12 cellular contexts compared by ENCODE assay signal in the genomic region with DNA sequence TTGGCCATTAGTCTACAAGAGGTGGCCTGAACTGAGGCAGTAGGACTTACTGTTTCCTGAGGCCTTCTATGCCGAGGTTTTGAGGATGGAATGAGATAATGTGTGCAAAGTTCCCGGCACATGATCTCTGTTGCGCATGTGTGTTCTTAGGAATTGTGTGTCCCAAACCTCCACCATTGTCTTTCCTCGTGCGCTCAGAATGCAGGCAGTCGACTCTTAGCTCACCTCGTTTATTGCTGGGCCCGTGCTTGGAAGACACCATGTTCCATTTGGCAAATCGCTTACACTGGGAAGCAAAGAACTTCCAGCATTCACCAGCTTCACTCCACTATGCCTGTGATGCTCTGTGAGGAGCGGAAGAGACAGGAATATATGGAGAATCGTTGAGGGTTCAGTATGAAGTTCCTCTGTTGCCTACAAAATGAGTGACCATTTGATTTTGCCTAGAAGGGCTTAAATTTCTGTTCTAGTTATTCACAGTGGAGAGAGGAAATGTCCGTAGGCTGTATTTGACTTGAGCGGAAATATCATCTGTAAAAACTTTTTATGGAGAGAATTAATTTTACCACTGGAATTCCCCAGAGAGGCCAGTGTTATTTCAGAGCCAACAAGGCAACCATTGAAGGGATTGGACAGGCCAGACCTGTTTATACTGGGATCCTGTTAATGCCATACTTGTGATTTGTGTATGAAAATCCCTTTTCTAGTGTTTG.
DNase-seq lines count a peak whose midpoint lies in the region; ATAC-seq and TF ChIP-seq lines count a peak whose summit lies in the region.
"Had no signal": no experiment of that assay in that cellular context is flagged by ENCODE, and none has a peak within 500 bp of the region (broad histone marks: within the 10 kb centered on the region; RNA-seq: fewer than 3 reads in every experiment).

No MANE protein-coding gene starts in this region.

- no peaks in the 10 kb centered on the region for H3K36me3 Mint-ChIP-seq in nephron progenitor cell (ENCODE audit: low read depth)
- H3K36me3 Mint-ChIP-seq: memory B cell had no signal

- no peaks in the 10 kb centered on the region for H3K36me3 ChIP-seq in IMR-90 (ENCODE audit: control insufficient read depth, insufficient read depth, low read length)
- no peaks in the 10 kb centered on the region for H3K36me3 ChIP-seq in colonic mucosa

- H3K27me3 ChIP-seq in IMR-90 (ENCODE audit: control insufficient read depth, insufficient read depth, low read length) (no peaks in the 10 kb centered on the region), colonic mucosa (no peaks in the 10 kb centered on the region)

- POLR2A ChIA-PET in IMR-90 (lab: Charles Lee; ENCODE audit: unreplicated experiment): no interaction called here

- peak overlapping the region; percentile 94 for H3K18ac ChIP-seq in IMR-90 (ENCODE audit: low read depth, low read length)

- no peak for TF ChIP-seq RAD21 in IMR-90 (IDR thresholded peaks at IDR 0.05; ENCODE audit: low read length)

- H2BK120ac ChIP-seq in IMR-90 (ENCODE audit: low read depth, low read length): peak overlapping the region; percentile 86

- H3K4me1 ChIP-seq in IMR-90 (ENCODE audit: control insufficient read depth, insufficient read depth, low read length) (peaks cover 19% of the 10 kb centered on the region), colonic mucosa (no peaks in the 10 kb centered on the region)

- H3K4me3 Mint-ChIP-seq in nephron progenitor cell: no peak overlapping the region

- peak overlapping the region; percentile 66 for H3K14ac ChIP-seq in IMR-90 (replicated peaks; ENCODE audit: low read depth, low read length)

- H3K27ac ChIP-seq in IMR-90 (ENCODE audit: insufficient read depth, low read length): peak overlapping the region; percentile 70; the same call in 1 of the 2 replicates
- peak overlapping the region; percentile 41 for H3K27ac ChIP-seq in colonic mucosa

- DNase-seq in AG08395 (ENCODE audit: low spot score): peak; percentile 48
- DNase-seq in IMR-90: peak; percentile 66
- no peak for DNase-seq in colonic mucosa
- no peak for DNase-seq in nephron progenitor cell
- DNase-seq in ACHN: no peak
- DNase-seq: COR-L47; NCI-H446; stimulated activated naive CD4-positive, alpha-beta T cell had no signal

- intact Hi-C loops in IMR-90 (cut with micrococcal nuclease): no loop called here
- intact Hi-C loops in colonic mucosa (cut with DNase I): no loop called here

- no peak overlapping the region for H2AK9ac ChIP-seq in IMR-90 (replicated peaks; ENCODE audit: low read depth, low read length, poor library complexity)

- H4K20me1 ChIP-seq in IMR-90 (ENCODE audit: insufficient read depth, low read length): no peaks in the 10 kb centered on the region

- ATAC-seq in IMR-90 (ENCODE audit: low read depth) (peak; percentile 34), GM18519 (IDR thresholded peaks at IDR 0.05; ENCODE audit: low FRiP score, unreplicated experiment) (no peak), HG03457 (IDR thresholded peaks at IDR 0.05; ENCODE audit: unreplicated experiment) (no peak), HG03039 (IDR thresholded peaks at IDR 0.05; ENCODE audit: unreplicated experiment) (no peak)

- peaks cover 19% of the 10 kb centered on the region for H3K9me1 ChIP-seq in IMR-90 (ENCODE audit: insufficient read depth, low read length)

- H3K9me3 ChIP-seq in IMR-90 (ENCODE audit: control insufficient read depth, insufficient read depth, low read length): no peaks in the 10 kb centered on the region
- H3K9me3 ChIP-seq in colonic mucosa: no peaks in the 10 kb centered on the region

- no peak for TF ChIP-seq POLR2A in IMR-90 (IDR thresholded peaks at IDR 0.05; ENCODE audit: low read depth, low read length)

- no peak overlapping the region for H3K56ac ChIP-seq in IMR-90 (ENCODE audit: extremely low read depth, insufficient read depth, low read length)

- H3K4ac ChIP-seq in IMR-90 (ENCODE audit: low read depth, low read length): peak overlapping the region; percentile 80

- in situ Hi-C loops in IMR-90 (cut with MboI; ENCODE audit: low sequenced_read_pairs) (loop anchor here (10.0 kb wide), 1 partner anchor 307 kb away; no protein-coding TSS in a partner anchor), ACHN (cut with HindIII; ENCODE audit: low pct_ligation_motif_present, low pct_unique_long_range_greater_than_20kb, low sequenced_read_pairs) (no loop called here)

- peak overlapping the region; percentile 85; the same call in 2 of the 3 replicates for H2BK15ac ChIP-seq in IMR-90 (ENCODE audit: low read depth, low read length)

- H3K9me3 Mint-ChIP-seq in nephron progenitor cell: peaks cover 6% of the 10 kb centered on the region
- H3K9me3 Mint-ChIP-seq: memory B cell had no signal

- H3K4me3 ChIP-seq in IMR-90 (ENCODE audit: insufficient read depth, low read depth, low read length): no peak overlapping the region
- no peak overlapping the region for H3K4me3 ChIP-seq in colonic mucosa

- H3K27ac Mint-ChIP-seq in nephron progenitor cell: peak overlapping the region; percentile 80

- H2AFZ ChIP-seq in IMR-90 (replicated peaks; ENCODE audit: low read length, poor library complexity): no peak overlapping the region

- WGBS in IMR-90 (ENCODE audit: extremely low coverage in 2 of 2, insufficient read length in 1 of 2), 2 experiments: no CpG with 5 or more reads among the region's 13 CpGs

- H3K4me1 Mint-ChIP-seq in nephron progenitor cell: peaks cover 60% of the 10 kb centered on the region

- H3K9ac ChIP-seq in IMR-90 (ENCODE audit: low read depth, low read length): no peak overlapping the region; the same call in 1 of the 2 replicates
- no peak overlapping the region for H3K9ac ChIP-seq in colonic mucosa (ENCODE audit: low read depth in 2 of 2, low read length in 2 of 2)

- dilution Hi-C loops in IMR-90 (cut with HindIII; ENCODE audit: low sequenced_read_pairs, unreplicated experiment): no loop called here

- peak overlapping the region; percentile 86 for H2BK5ac ChIP-seq in IMR-90 (ENCODE audit: low read depth, low read length, poor library complexity, severe bottlenecking)

- TF ChIP-seq CTCF in IMR-90 (conservative IDR thresholded peaks at IDR 0.05; ENCODE audit: low read depth, low read length): no peak
- no peak for TF ChIP-seq CTCF in colonic mucosa (IDR thresholded peaks at IDR 0.05)
- no peak for TF ChIP-seq CTCF in nephron progenitor cell (IDR thresholded peaks at IDR 0.05)

- no TSS peak for BruUV-seq in IMR-90 (replicated peaks; lab: Mats Ljungman, UMichigan)

- H3K23ac ChIP-seq in IMR-90 (ENCODE audit: low read depth, low read length): peak overlapping the region; percentile 41; the same call in 1 of the 2 replicates

- H4K8ac ChIP-seq in IMR-90 (ENCODE audit: low read depth in 2 of 2, low read length in 2 of 2): peak overlapping the region; percentile 53 to 58; a peak in 2 of 4 replicates

- peak overlapping the region; percentile 88 for H2BK20ac ChIP-seq in IMR-90 (ENCODE audit: low read depth, low read length)

- peak overlapping the region; percentile 95 for H2AK5ac ChIP-seq in IMR-90 (ENCODE audit: low read depth, low read length)

- H4K91ac ChIP-seq in IMR-90 (ENCODE audit: insufficient read depth, low read depth, low read length): peak overlapping the region; percentile 80

- no peaks in the 10 kb centered on the region for H3K27me3 Mint-ChIP-seq in nephron progenitor cell (ENCODE audit: low read depth, poor library complexity)
- H3K27me3 Mint-ChIP-seq: memory B cell had no signal

- 0 out of 4 replicates have a peak, but pooled peaks cover 0 to 4% of the 10 kb centered on the region in 2 experiments for H3K79me1 ChIP-seq in IMR-90 (ENCODE audit: low read depth in 1 of 2, low read length in 2 of 2)

- CTCF ChIA-PET in IMR-90 (lab: Yijun Ruan, JAX): interaction anchor here (1.6 kb wide), 1 partner anchor 60 kb away, joined by 9 read pairs; no protein-coding TSS in a partner anchor

- H4K5ac ChIP-seq in IMR-90 (ENCODE audit: low read depth, low read length): peak overlapping the region; percentile 55

- peak overlapping the region; percentile 67; the same call in 1 of the 2 replicates for H3K4me2 ChIP-seq in IMR-90 (ENCODE audit: low read depth, low read length)

TF ChIP-seq in IMR-90, 13 proteins besides CTCF, POLR2A, EP300 and RAD21:
- TF ChIP-seq FOS (IDR thresholded peaks at IDR 0.05; ENCODE audit: low read depth, low read length): no peak
- no peak for TF ChIP-seq MXI1 (IDR thresholded peaks at IDR 0.05; ENCODE audit: borderline replicate concordance, low read depth, low read length)
TF ChIP-seq in IMR-90: peak in this region for 0.

Comparison
In these comparisons a context has a peak if more than half of its experiments do, and no peak if none do; other contexts are left out.
1. DNase-seq: peak in AG08395 (single experiment) and IMR-90 (single experiment); none in colonic mucosa (single experiment), nephron progenitor cell (single experiment) and ACHN (single experiment).